In genomic region chr10:36888925-36889573, GRCh38 we compare ENCODE assay signal across 8 cellular contexts.
DNase-seq lines count a peak whose midpoint lies in the region; ATAC-seq and TF ChIP-seq lines count a peak whose summit lies in the region.

No MANE protein-coding gene starts in this region.

- no peak overlapping the region for H3K27ac ChIP-seq in stomach

- WGBS in stomach, 5 donors: 22 to 43% (median 27%) methylated on average over 6 of the region's 6 CpGs

- ATAC-seq in HG02798 (IDR thresholded peaks at IDR 0.05; ENCODE audit: poor library complexity, unreplicated experiment) (peak; percentile 76), HG03039 (IDR thresholded peaks at IDR 0.05; ENCODE audit: unreplicated experiment) (no peak)

- TF ChIP-seq EP300 in stomach (IDR thresholded peaks at IDR 0.05): no peak

- no peaks in the 10 kb centered on the region for H3K9me3 ChIP-seq in stomach

- no peaks in the 10 kb centered on the region for H3K36me3 ChIP-seq in kidney epithelial cell (ENCODE audit: control insufficient read depth, insufficient read depth, low read length)
- H3K36me3 ChIP-seq in stomach: no peaks in the 10 kb centered on the region

- TF ChIP-seq CTCF in kidney epithelial cell (IDR thresholded peaks at IDR 0.05; ENCODE audit: insufficient read depth, low read length, poor library complexity, severe bottlenecking) (peak; percentile 52), stomach (IDR thresholded peaks at IDR 0.05) (no peak)

- TF ChIP-seq POLR2A in stomach (IDR thresholded peaks at IDR 0.05): no peak

- intact Hi-C loops in stomach (cut with DNase I; ENCODE audit: low total_unique reads): no loop called here

- DNase-seq in NK-92 treated with Interleukin-12 subunit alpha and Interleukin-12 subunit beta, amount 100 ng/mL, for 24 hours (lab: John Stamatoyannopoulos, UW): peak; percentile 4
- DNase-seq in NK-92 (lab: John Stamatoyannopoulos, UW; ENCODE audit: unreplicated experiment): no peak
- peak; percentile 17 for DNase-seq in NCI-H345 treated with DMSO at 0.1 percent for 48 hours (lab: John Stamatoyannopoulos, UW; ENCODE audit: unreplicated experiment)
- DNase-seq in activated T-cell treated with anti-CD3 and anti-CD28 coated beads for 48 hours (ENCODE audit: low read depth): peak; percentile 43
- DNase-seq in kidney epithelial cell (ENCODE audit: low read depth): no peak
- peak; percentile 42 for DNase-seq in stomach

- H3K27me3 ChIP-seq in kidney epithelial cell (ENCODE audit: control insufficient read depth, insufficient read depth, low read length) (no peaks in the 10 kb centered on the region), stomach (no peaks in the 10 kb centered on the region)

- H3K4me3 ChIP-seq in kidney epithelial cell (ENCODE audit: low read depth, low read length): no peak overlapping the region
- H3K4me3 ChIP-seq in stomach: no peak overlapping the region

- no peaks in the 10 kb centered on the region for H3K4me1 ChIP-seq in stomach

Comparison
In these comparisons a context has a peak if more than half of its experiments do, and no peak if none do; other contexts are left out.
1. DNase-seq: peak in NK-92 treated with Interleukin-12 subunit alpha and Interleukin-12 subunit beta, amount 100 ng/mL, for 24 hours (single experiment), NCI-H345 treated with DMSO at 0.1 percent for 48 hours (single experiment), activated T-cell treated with anti-CD3 and anti-CD28 coated beads for 48 hours (single experiment) and stomach (single experiment); none in NK-92 (single experiment) and kidney epithelial cell (single experiment).